8 cellular contexts compared by ENCODE assay signal in genomic region chrX:101051549-101052302, GRCh38. TPM values are rescaled to one million over a fixed set of nuclear protein-coding genes. Genes with fewer than 3 reads are reported as not detected.
DNase-seq lines count a peak whose midpoint lies in the region; ATAC-seq and TF ChIP-seq lines count a peak whose summit lies in the region.

A gene with protein sequence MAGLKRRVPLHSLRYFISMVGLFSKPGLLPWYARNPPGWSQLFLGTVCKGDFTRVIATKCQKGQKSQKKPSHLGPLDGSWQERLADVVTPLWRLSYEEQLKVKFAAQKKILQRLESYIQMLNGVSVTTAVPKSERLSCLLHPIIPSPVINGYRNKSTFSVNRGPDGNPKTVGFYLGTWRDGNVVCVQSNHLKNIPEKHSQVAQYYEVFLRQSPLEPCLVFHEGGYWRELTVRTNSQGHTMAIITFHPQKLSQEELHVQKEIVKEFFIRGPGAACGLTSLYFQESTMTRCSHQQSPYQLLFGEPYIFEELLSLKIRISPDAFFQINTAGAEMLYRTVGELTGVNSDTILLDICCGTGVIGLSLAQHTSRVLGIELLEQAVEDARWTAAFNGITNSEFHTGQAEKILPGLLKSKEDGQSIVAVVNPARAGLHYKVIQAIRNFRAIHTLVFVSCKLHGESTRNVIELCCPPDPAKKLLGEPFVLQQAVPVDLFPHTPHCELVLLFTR (minus strand): TSS chrX:101052111. CDS start chrX:101042289, 9,822 bp downstream.

- DNase-seq in AG10803 (ENCODE audit: low read depth): peak; percentile 61
- peak; percentile 73 for DNase-seq in NCI-H345 (lab: John Stamatoyannopoulos, UW)
- DNase-seq in activated CD4-positive, CD25-positive, alpha-beta regulatory T cell treated with anti-CD3 and anti-CD28 coated beads, Interleukin-2, amount 50 U/mL, for 72 hours: peak; percentile 78
- DNase-seq in cerebellum (ENCODE audit: low spot score): peak; percentile 55
- DNase-seq in kidney tubule cell (ENCODE audit: low spot score): peak; percentile 75
- peak; percentile 42 to 56 for DNase-seq in stimulated activated CD4-positive, alpha-beta T cell treated with anti-CD3 and anti-CD28 coated beads, Interleukin-1b, Interleukin-23, amount 100 ng/mL, for 1 hour (ENCODE audit: low read depth in 2 of 2)

- ATAC-seq in HG03175 (IDR thresholded peaks at IDR 0.05; ENCODE audit: unreplicated experiment): peak; percentile 92

- peak within 1 kb of the TSS; percentile 68 for H3K4me3 ChIP-seq in AG10803 (ENCODE audit: low read length)

- TF ChIP-seq CTCF in AG10803 (conservative IDR thresholded peaks at IDR 0.05; ENCODE audit: low read length): no peak

- in situ Hi-C loops in GM18951 (cut with MboI; ENCODE audit: low sequenced_read_pairs, unreplicated experiment): no loop called here

- peak; percentile 65 for TF ChIP-seq POLR2A in GM18951 (IDR thresholded peaks at IDR 0.05; ENCODE audit: extremely low read depth, insufficient read depth, insufficient read length)

RNA-seq across cellular contexts. Expression of the gene that starts here (rescaled TPM):
- total RNA-seq in cerebellum: 10.9 TPM

Comparison
In these comparisons a context has a peak if more than half of its experiments do, and no peak if none do; other contexts are left out.
1. Peak in every context shown above with its lines: DNase-seq, ATAC-seq and H3K4me3 ChIP-seq.